In the genomic region with DNA sequence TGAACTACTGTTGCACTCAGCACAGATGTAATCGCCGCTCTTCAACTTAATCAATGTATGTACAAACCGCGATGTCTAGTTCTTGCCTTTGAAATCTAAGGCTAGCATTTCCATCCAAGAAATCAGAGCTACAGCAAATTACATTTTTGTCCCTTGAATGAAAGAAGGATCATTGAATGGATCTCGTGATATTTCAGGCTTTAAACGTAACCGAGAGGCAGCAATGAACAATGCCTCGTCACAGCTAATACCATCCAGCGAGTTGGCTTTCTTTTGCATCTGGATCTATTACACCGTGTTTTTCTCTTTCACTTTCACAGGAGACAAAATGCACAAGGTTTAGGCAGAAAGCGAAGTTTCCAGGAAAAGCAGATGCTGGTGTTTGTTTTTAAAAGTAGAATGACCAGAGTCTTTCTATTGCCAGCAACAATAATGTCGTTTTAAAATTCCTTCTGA, we compare ENCODE assay signal across 8 cellular contexts. TPM values are rescaled to one million over a fixed set of nuclear protein-coding genes. Genes with fewer than 3 reads are reported as not detected.
DNase-seq lines count a peak whose midpoint lies in the region; ATAC-seq and TF ChIP-seq lines count a peak whose summit lies in the region.

No MANE protein-coding gene starts in this region.

- no peak for DNase-seq in stimulated activated naive CD8-positive, alpha-beta T cell treated with anti-CD3 and anti-CD28 coated beads, Interleukin-15, Interleukin-2, amounts not matched to agents 100 U/mL and 50 U/mL, for 24 hours
- DNase-seq in NCI-H1092 (lab: John Stamatoyannopoulos, UW), result peak; percentile 24
- DNase-seq in astrocyte of the hippocampus (ENCODE audit: low read depth, low spot score), result peak; percentile 85
- DNase-seq in kidney tubule cell (ENCODE audit: low spot score), result peak; percentile 53
- DNase-seq in suprapubic skin (ENCODE audit: low spot score in 2 of 2), result no peak

- TF ChIP-seq CTCF in suprapubic skin (IDR thresholded peaks at IDR 0.05), result no peak

- peak overlapping the region; percentile 85 for H3K27ac ChIP-seq in suprapubic skin

- H3K36me3 ChIP-seq in suprapubic skin, result no peaks in the 10 kb centered on the region

- H3K4me1 ChIP-seq in suprapubic skin, result peaks cover 79% of the 10 kb centered on the region

- H3K27ac Mint-ChIP-seq in stimulated activated naive CD8-positive, alpha-beta T cell treated with anti-CD3 and anti-CD28 coated beads, Interleukin-15, Interleukin-2, amounts not matched to agents 100 ng/mL and 50 ng/mL, for 24 hours, result no peak overlapping the region

- ATAC-seq in stimulated activated naive CD8-positive, alpha-beta T cell treated with anti-CD3 and anti-CD28 coated beads, Interleukin-15, Interleukin-2, amounts not matched to agents 100 U/mL and 50 U/mL, for 24 hours, result no peak
- ATAC-seq in HG03439 (IDR thresholded peaks at IDR 0.05; ENCODE audit: unreplicated experiment) (no peak), HG03457 (IDR thresholded peaks at IDR 0.05; ENCODE audit: unreplicated experiment) (no peak)

- peak overlapping the region; percentile 86 for H3K4me3 Mint-ChIP-seq in stimulated activated naive CD8-positive, alpha-beta T cell treated with anti-CD3 and anti-CD28 coated beads, Interleukin-15, Interleukin-2, amounts not matched to agents 100 ng/mL and 50 ng/mL, for 24 hours

- H3K4me1 Mint-ChIP-seq in stimulated activated naive CD8-positive, alpha-beta T cell treated with anti-CD3 and anti-CD28 coated beads, Interleukin-15, Interleukin-2, amounts not matched to agents 100 ng/mL and 50 ng/mL, for 24 hours (ENCODE audit: low read depth), result peaks cover 41% of the 10 kb centered on the region

- no peaks in the 10 kb centered on the region for H3K9me3 ChIP-seq in suprapubic skin

- H3K27me3 Mint-ChIP-seq in stimulated activated naive CD8-positive, alpha-beta T cell treated with anti-CD3 and anti-CD28 coated beads, Interleukin-15, Interleukin-2, amounts not matched to agents 100 ng/mL and 50 ng/mL, for 24 hours, result peaks cover 86% of the 10 kb centered on the region

- no peaks in the 10 kb centered on the region for H3K27me3 ChIP-seq in suprapubic skin

- WGBS in suprapubic skin, result 4% methylated on average over 12 of the region's 12 CpGs

- peak overlapping the region; percentile 87 for H3K4me3 ChIP-seq in suprapubic skin

- no peaks in the 10 kb centered on the region for H3K36me3 Mint-ChIP-seq in stimulated activated naive CD8-positive, alpha-beta T cell treated with anti-CD3 and anti-CD28 coated beads, Interleukin-15, Interleukin-2, amounts not matched to agents 100 ng/mL and 50 ng/mL, for 24 hours (ENCODE audit: low read depth)

- no peaks in the 10 kb centered on the region for H3K9me3 Mint-ChIP-seq in stimulated activated naive CD8-positive, alpha-beta T cell treated with anti-CD3 and anti-CD28 coated beads, Interleukin-15, Interleukin-2, amounts not matched to agents 100 ng/mL and 50 ng/mL, for 24 hours

- TF ChIP-seq POLR2A in suprapubic skin (IDR thresholded peaks at IDR 0.05), result no peak

- TF ChIP-seq EP300 in suprapubic skin (IDR thresholded peaks at IDR 0.05), result no peak

RNA-seq across cellular contexts. Expression of a gene that starts 5.5 kb away (rescaled TPM):
- total RNA-seq in suprapubic skin, result 1 to 10 TPM in 2 of 4 donors, under 1 TPM in 2; 0.53 to 3.0 (median 1.2) TPM

RNA-seq across cellular contexts. Expression of a gene that starts 14.0 kb away (rescaled TPM):
- total RNA-seq in suprapubic skin, result 10 to 100 TPM; 58.0 to 97.8 (median 64.4) TPM

Comparison
In these comparisons a context has a peak if more than half of its experiments do, and no peak if none do; other contexts are left out.
1. DNase-seq: peak in NCI-H1092 (single experiment), astrocyte of the hippocampus (single experiment) and kidney tubule cell (single experiment); none in stimulated activated naive CD8-positive, alpha-beta T cell treated with anti-CD3 and anti-CD28 coated beads, Interleukin-15, Interleukin-2, amounts not matched to agents 100 U/mL and 50 U/mL, for 24 hours (single experiment) and suprapubic skin (0 of 2).